24 cellular contexts compared by ENCODE assay signal in genomic region chr20:34984756-34985261, GRCh38. TPM values are rescaled to one million over a fixed set of nuclear protein-coding genes. Genes with fewer than 3 reads are reported as not detected.
DNase-seq lines count a peak whose midpoint lies in the region; ATAC-seq, FAIRE-seq and TF ChIP-seq lines count a peak whose summit lies in the region.
"Had no signal": no experiment of that assay in that cellular context is flagged by ENCODE, and none has a peak within 500 bp of the region (broad histone marks: within the 10 kb centered on the region; RNA-seq: fewer than 3 reads in every experiment).

No MANE protein-coding gene starts in this region.

- WGBS in K562 (ENCODE audit: insufficient coverage, low coverage, missing lambda C conversion rate), result 59% methylated on average over 16 of the region's 18 CpGs
- WGBS in HepG2 (ENCODE audit: low lambda C conversion rate), result 33% methylated on average over 10 of the region's 18 CpGs
- WGBS in spleen, 5 donors, result 74 to 88% (median 78%) methylated on average over 15 to 18 of the region's 18 CpGs

- H3K27ac Mint-ChIP-seq in activated CD8-positive, alpha-beta T cell treated with anti-CD3 and anti-CD28 coated beads, Interleukin-2, amount 10 ng/mL, durations not matched to agents 7 days and 5 days, result peak overlapping the region; percentile 21
- H3K27ac Mint-ChIP-seq in activated CD8-positive, alpha-beta T cell treated with anti-CD3 and anti-CD28 coated beads for 36 hours, result no peak overlapping the region
- peak overlapping the region; percentile 23 for H3K27ac Mint-ChIP-seq in type B pancreatic cell
- H3K27ac Mint-ChIP-seq: dendritic cell treated with granulocyte-macrophage colony-stimulating factor and Interleukin-4, amounts not matched to agents 40 ng/mL and 50 ng/mL, for 4 days had no signal

- H3K9ac ChIP-seq in K562 (ENCODE audit: insufficient read depth in 1 of 2, low read depth in 2 of 2, low read length in 2 of 2), result peak overlapping the region in 1 of 2 experiments; percentile 52; a peak in 2 of 4 replicates
- H3K9ac ChIP-seq in HepG2 (ENCODE audit: insufficient read depth, low read depth, low read length), result no peak overlapping the region

- no peaks in the 10 kb centered on the region for H3K9me1 ChIP-seq in K562 (ENCODE audit: control insufficient read depth, insufficient read depth, low read length)

- H3K27me3 ChIP-seq in K562 (ENCODE audit: control insufficient read depth in 2 of 2, insufficient read depth in 2 of 2, low read length in 2 of 2), result no peaks in the 10 kb centered on the region
- peaks cover 28 to 43% of the 10 kb centered on the region in 2 experiments for H3K27me3 ChIP-seq in HepG2 (ENCODE audit: control insufficient read depth in 1 of 2, insufficient read depth in 2 of 2, low read length in 2 of 2)
- peaks cover 0 to 52% (median 0%) of the 10 kb centered on the region in 7 donors for H3K27me3 ChIP-seq in spleen (replicated peaks in 1 of 7)
- H3K27me3 ChIP-seq: BE2C, pancreas, testis had no signal

- H3K4me3 Mint-ChIP-seq in activated CD8-positive, alpha-beta T cell treated with anti-CD3 and anti-CD28 coated beads, Interleukin-2, amount 10 ng/mL, durations not matched to agents 7 days and 5 days, result no peak overlapping the region
- no peak overlapping the region for H3K4me3 Mint-ChIP-seq in activated CD8-positive, alpha-beta T cell treated with anti-CD3 and anti-CD28 coated beads for 36 hours
- H3K4me3 Mint-ChIP-seq in type B pancreatic cell, result no peak overlapping the region
- H3K4me3 Mint-ChIP-seq: activated naive CD8-positive, alpha-beta T cell treated with anti-CD3 and anti-CD28 coated beads, Interleukin-2, amount 10 ng/mL, durations not matched to agents 7 days and 5 days; dendritic cell treated with granulocyte-macrophage colony-stimulating factor and Interleukin-4, amounts not matched to agents 40 ng/mL and 50 ng/mL, for 4 days had no signal

- H3K79me2 ChIP-seq in K562 (ENCODE audit: control insufficient read depth, insufficient read depth, low read length) (no peaks in the 10 kb centered on the region), HepG2 (ENCODE audit: insufficient read depth, low read length) (no peaks in the 10 kb centered on the region)

- no peak overlapping the region for H2AFZ ChIP-seq in K562 (ENCODE audit: low read depth, low read length)
- H2AFZ ChIP-seq in HepG2 (ENCODE audit: low read length), result no peak overlapping the region

- intact Hi-C loops in activated CD8-positive, alpha-beta T cell treated with anti-CD3 and anti-CD28 coated beads for 36 hours (cut with micrococcal nuclease), result no loop called here
- intact Hi-C loops in K562 (cut with micrococcal nuclease) (no loop called here), HepG2 (cut with micrococcal nuclease; ENCODE audit: unreplicated experiment) (no loop called here), spleen (cut with DNase I; ENCODE audit: low total_unique reads) (no loop called here)

- no peaks in the 10 kb centered on the region for H3K9me3 Mint-ChIP-seq in activated CD8-positive, alpha-beta T cell treated with anti-CD3 and anti-CD28 coated beads, Interleukin-2, amount 10 ng/mL, durations not matched to agents 7 days and 5 days (ENCODE audit: insufficient read depth)
- H3K9me3 Mint-ChIP-seq in activated CD8-positive, alpha-beta T cell treated with anti-CD3 and anti-CD28 coated beads for 36 hours, result no peaks in the 10 kb centered on the region
- H3K9me3 Mint-ChIP-seq in type B pancreatic cell, result no peaks in the 10 kb centered on the region
- H3K9me3 Mint-ChIP-seq: activated naive CD8-positive, alpha-beta T cell treated with anti-CD3 and anti-CD28 coated beads, Interleukin-2, amount 10 ng/mL, durations not matched to agents 7 days and 5 days; dendritic cell treated with granulocyte-macrophage colony-stimulating factor and Interleukin-4, amounts not matched to agents 40 ng/mL and 50 ng/mL, for 4 days had no signal

- H3K36me3 Mint-ChIP-seq in activated CD8-positive, alpha-beta T cell treated with anti-CD3 and anti-CD28 coated beads, Interleukin-2, amount 10 ng/mL, durations not matched to agents 7 days and 5 days (ENCODE audit: low read depth), result no peaks in the 10 kb centered on the region
- no peaks in the 10 kb centered on the region for H3K36me3 Mint-ChIP-seq in activated CD8-positive, alpha-beta T cell treated with anti-CD3 and anti-CD28 coated beads for 36 hours (ENCODE audit: low read depth)
- H3K36me3 Mint-ChIP-seq in type B pancreatic cell, result no peaks in the 10 kb centered on the region
- H3K36me3 Mint-ChIP-seq: activated naive CD8-positive, alpha-beta T cell treated with anti-CD3 and anti-CD28 coated beads, Interleukin-2, amount 10 ng/mL, durations not matched to agents 7 days and 5 days had no signal

- H3K27ac ChIP-seq in K562 (ENCODE audit: extremely low read depth, low read depth, low read length) (no peak overlapping the region), HepG2 (ENCODE audit: extremely low read length, insufficient read depth, low read length) (no peak overlapping the region), spleen (no peak overlapping the region)
- H3K27ac ChIP-seq: brain microvascular endothelial cell, epithelial cell of prostate, HL-60, left lung, pancreas, testis had no signal

- no peak for TF ChIP-seq POLR2A in K562 (conservative IDR thresholded peaks at IDR 0.05)
- no peak for TF ChIP-seq POLR2A in HepG2 (IDR thresholded peaks at IDR 0.05; ENCODE audit: insufficient read depth in 1 of 2, low read depth in 2 of 2, low read length in 2 of 2)
- no peak for TF ChIP-seq POLR2A in spleen (IDR thresholded peaks at IDR 0.05)

- H4K20me1 ChIP-seq in K562 (replicated peaks; ENCODE audit: control insufficient read depth, insufficient read depth, low read length) (no peaks in the 10 kb centered on the region), HepG2 (ENCODE audit: insufficient read depth, low read length) (no peaks in the 10 kb centered on the region)

- peaks cover 7% of the 10 kb centered on the region for H3K27me3 Mint-ChIP-seq in activated CD8-positive, alpha-beta T cell treated with anti-CD3 and anti-CD28 coated beads, Interleukin-2, amount 10 ng/mL, durations not matched to agents 7 days and 5 days (ENCODE audit: low read depth)
- peaks cover 14% of the 10 kb centered on the region for H3K27me3 Mint-ChIP-seq in activated CD8-positive, alpha-beta T cell treated with anti-CD3 and anti-CD28 coated beads for 36 hours
- H3K27me3 Mint-ChIP-seq in type B pancreatic cell, result peaks cover 13% of the 10 kb centered on the region

- H3K4me1 Mint-ChIP-seq in activated CD8-positive, alpha-beta T cell treated with anti-CD3 and anti-CD28 coated beads, Interleukin-2, amount 10 ng/mL, durations not matched to agents 7 days and 5 days (ENCODE audit: low read depth), result peaks cover 1% of the 10 kb centered on the region
- H3K4me1 Mint-ChIP-seq in activated CD8-positive, alpha-beta T cell treated with anti-CD3 and anti-CD28 coated beads for 36 hours (ENCODE audit: low read depth), result no peaks in the 10 kb centered on the region
- peaks cover 26% of the 10 kb centered on the region for H3K4me1 Mint-ChIP-seq in type B pancreatic cell (ENCODE audit: unreplicated experiment)

- no peak for TF ChIP-seq RAD21 in K562 (CRISPR knock-in tag; conservative IDR thresholded peaks at IDR 0.05 in 1 of 2, IDR thresholded peaks at IDR 0.05 in 1 of 2)
- TF ChIP-seq RAD21 in HepG2 (CRISPR knock-in tag; IDR thresholded peaks at IDR 0.05), result no peak

- no peak for ATAC-seq in activated CD8-positive, alpha-beta T cell treated with anti-CD3 and anti-CD28 coated beads, Interleukin-2, amount 10 ng/mL, durations not matched to agents 7 days and 5 days
- ATAC-seq in activated CD8-positive, alpha-beta T cell treated with anti-CD3 and anti-CD28 coated beads for 36 hours, result no peak
- ATAC-seq in K562 (no peak), HepG2 (no peak), HG02642 (IDR thresholded peaks at IDR 0.05; ENCODE audit: poor library complexity, unreplicated experiment) (no peak)
- ATAC-seq: activated CD4-positive, CD25-positive, alpha-beta regulatory T cell treated with anti-CD3 and anti-CD28 coated beads, Interleukin-2, amount 50 U/mL, for 24 hours; left lung; pancreas had no signal

- no peak for DNase-seq in activated CD8-positive, alpha-beta T cell treated with anti-CD3 and anti-CD28 coated beads, Interleukin-2, amount 10 ng/mL, durations not matched to agents 7 days and 5 days
- DNase-seq in activated CD8-positive, alpha-beta T cell treated with anti-CD3 and anti-CD28 coated beads for 36 hours, result no peak
- DNase-seq in K562 (ENCODE audit: extremely low read depth in 1 of 4, low spot score in 3 of 4), result no peak
- DNase-seq in HepG2 (ENCODE audit: low spot score), result no peak
- no peak for DNase-seq in type B pancreatic cell (ENCODE audit: extremely low spot score, unreplicated experiment)
- no peak for DNase-seq in NCI-H146 (lab: John Stamatoyannopoulos, UW)
- no peak for DNase-seq in spleen
- DNase-seq: 8988T; activated naive CD8-positive, alpha-beta T cell treated with anti-CD3 and anti-CD28 coated beads, Interleukin-2, amount 10 ng/mL, durations not matched to agents 7 days and 5 days; BE2C; brain microvascular endothelial cell; NCI-H1092; NCI-H510A treated with DMSO at 0.1 percent for 48 hours; stimulated activated CD4-positive, alpha-beta T cell treated with anti-CD3 and anti-CD28 coated beads, Interleukin-4, amount 100 ng/mL, for 4 hours; testis had no signal

- in situ Hi-C loops in K562 (cut with MboI), result no loop called here
- in situ Hi-C loops in HepG2 (cut with HindIII; ENCODE audit: extremely low pct_ligation_motif_present, low pct_unique_long_range_greater_than_20kb), result no loop called here

- no peak for TF ChIP-seq CTCF in activated CD8-positive, alpha-beta T cell treated with anti-CD3 and anti-CD28 coated beads for 36 hours (IDR thresholded peaks at IDR 0.05)
- TF ChIP-seq CTCF in K562 (IDR thresholded peaks at IDR 0.05 in 2 of 3, conservative IDR thresholded peaks at IDR 0.05 in 1 of 3; ENCODE audit: insufficient read depth in 2 of 3, low read depth in 1 of 3, low read length in 3 of 3) (no peak), HepG2 (CRISPR knock-in tag; IDR thresholded peaks at IDR 0.05) (no peak), type B pancreatic cell (conservative IDR thresholded peaks at IDR 0.05) (no peak), spleen (IDR thresholded peaks at IDR 0.05 in 8 of 11, conservative IDR thresholded peaks at IDR 0.05 in 3 of 11) (no peak)

- no peak overlapping the region for H3K4me2 ChIP-seq in K562 (ENCODE audit: insufficient read depth, low read length)
- no peak overlapping the region for H3K4me2 ChIP-seq in HepG2 (ENCODE audit: low read depth, low read length)

- POLR2A ChIA-PET in activated CD8-positive, alpha-beta T cell treated with anti-CD3 and anti-CD28 coated beads, Interleukin-2, amount 10 ng/mL, durations not matched to agents 7 days and 5 days (lab: Charles Lee), result no interaction called here
- POLR2A ChIA-PET in activated CD8-positive, alpha-beta T cell treated with anti-CD3 and anti-CD28 coated beads for 36 hours (lab: Charles Lee), result no interaction called here
- POLR2A ChIA-PET in K562 (lab: Yijun Ruan, JAX), result no interaction called here
- POLR2A ChIA-PET in HepG2 (lab: Yijun Ruan, JAX), result no interaction called here

- FAIRE-seq in K562 (lab: Jason Lieb, UNC), result no peak
- FAIRE-seq in HepG2 (lab: Jason Lieb, UNC), result no peak
- FAIRE-seq: frontal cortex, pancreas, small intestine had no signal

- BruUV-seq in K562 (replicated peaks; lab: Mats Ljungman, UMichigan) (no TSS peak), HepG2 (replicated peaks; lab: Mats Ljungman, UMichigan) (no TSS peak)

- H3K4me1 ChIP-seq in K562 (replicated peaks in 1 of 2; ENCODE audit: control insufficient read depth in 2 of 2, insufficient read depth in 2 of 2, low read length in 2 of 2) (peaks cover 10 to 48% of the 10 kb centered on the region in 2 experiments; a peak in 4 of 5 replicates), HepG2 (ENCODE audit: insufficient read depth, low read length) (peaks cover 20% of the 10 kb centered on the region), spleen (peaks cover 0 to 6% (median 2%) of the 10 kb centered on the region in 6 donors)
- H3K4me1 ChIP-seq: left lung, pancreas had no signal

- H3K4me3 ChIP-seq in K562 (no peak overlapping the region), HepG2 (replicated peaks in 1 of 3; ENCODE audit: insufficient read depth in 1 of 3, low read depth in 2 of 3, low read length in 3 of 3) (no peak overlapping the region), spleen (no peak overlapping the region)
- H3K4me3 ChIP-seq: left lung, pancreas, testis had no signal

- H3K36me3 ChIP-seq in K562 (ENCODE audit: control insufficient read depth, insufficient read depth, low read length) (no peaks in the 10 kb centered on the region), HepG2 (replicated peaks in 1 of 2; ENCODE audit: control insufficient read depth in 1 of 2, insufficient read depth in 2 of 2, low read length in 2 of 2) (no peaks in the 10 kb centered on the region), spleen (no peaks in the 10 kb centered on the region)
- H3K36me3 ChIP-seq: BE2C, brain microvascular endothelial cell, left lung, pancreas had no signal

- TF ChIP-seq EP300 in K562 (IDR thresholded peaks at IDR 0.05; ENCODE audit: low read length) (no peak), HepG2 (IDR thresholded peaks at IDR 0.05; ENCODE audit: low read depth in 2 of 2, low read length in 2 of 2) (no peak), HepG2 (CRISPR knock-in tag; IDR thresholded peaks at IDR 0.05; ENCODE audit: borderline replicate concordance) (no peak)

- H3K9me3 ChIP-seq in K562 (replicated peaks; ENCODE audit: control insufficient read depth, insufficient read depth, low read depth, low read length), result no peaks in the 10 kb centered on the region
- no peaks in the 10 kb centered on the region for H3K9me3 ChIP-seq in HepG2 (ENCODE audit: low read length)
- H3K9me3 ChIP-seq in spleen, result no peaks in the 10 kb centered on the region
- H3K9me3 ChIP-seq: BE2C, left lung, pancreas, testis had no signal

- CTCF ChIA-PET in activated CD8-positive, alpha-beta T cell treated with anti-CD3 and anti-CD28 coated beads, Interleukin-2, amount 10 ng/mL, durations not matched to agents 7 days and 5 days (lab: Charles Lee), result no interaction called here
- CTCF ChIA-PET in activated CD8-positive, alpha-beta T cell treated with anti-CD3 and anti-CD28 coated beads for 36 hours (lab: Charles Lee), result interaction anchor here (1.2 kb wide), 1 partner anchor 109 kb away, joined by 3 read pairs; no protein-coding TSS in a partner anchor
- CTCF ChIA-PET in K562 (lab: Yijun Ruan, JAX; ENCODE audit: low intra/inter-chr PET ratio) (no interaction called here), HepG2 (lab: Yijun Ruan, JAX; ENCODE audit: low intra/inter-chr PET ratio, low total read pairs) (no interaction called here)

RNA-seq across cellular contexts. Expression of gene MYH7B, which starts 29.1 kb away (rescaled TPM):
- under 1 TPM; 0.13 to 0.26 TPM for total RNA-seq in activated CD8-positive, alpha-beta T cell treated with anti-CD3 and anti-CD28 coated beads, Interleukin-2, amount 10 ng/mL, durations not matched to agents 7 days and 5 days
- under 1 TPM; 0.22 to 0.38 TPM for total RNA-seq in activated CD8-positive, alpha-beta T cell treated with anti-CD3 and anti-CD28 coated beads for 36 hours
- total RNA-seq in K562 (2011; cell fraction: chromatin; rRNA removed; ENCODE audit: low replicate concordance), result 2.0 and 2.6 TPM in 2 replicates
- total RNA-seq in K562 (2011; cell fraction: nucleolus; rRNA removed), result 1.2 TPM in 2 replicates
- 1.3 and 1.8 TPM in 2 replicates for total RNA-seq in K562 (2011; cell fraction: nucleoplasm; rRNA removed)
- total RNA-seq in K562 (2014; rRNA removed) (0.14 TPM in 1 of 2 replicates, not detected in the other), K562 (2014; rRNA removed; fragmentation: Illumina TruSeq; extraction: Trizol) (not detected in 2 replicates), K562 (2015; rRNA removed; fragmentation: Illumina TruSeq; extraction: Trizol) (0.11 TPM in 1 of 2 replicates, not detected in the other), K562 (2021) (0.11 and 0.13 TPM in 2 replicates), HepG2 (2016; rRNA removed; fragmentation: Illumina TruSeq; extraction: Trizol) (0.18 and 0.20 TPM in 2 replicates), type B pancreatic cell (ENCODE audit: low replicate concordance) (0.50 and 1.2 TPM in 2 replicates), spleen (1 to 10 TPM in 3 of 7 donors, under 1 TPM in 4; 0.09 to 1.7 (median 0.60) TPM)
- polyA plus RNA-seq in K562 (2011; rRNA removed) (0.22 and 0.37 TPM in 2 replicates), K562 (2014; fragmentation: Illumina TruSeq; extraction: Trizol) (0.06 and 0.07 TPM in 2 replicates), K562 (2014; fragmentation: Nextera tagmentation; extraction: Ambion mirVana) (not detected), K562 (2014; rRNA removed) (0.09 and 0.34 TPM in 2 replicates), HepG2 (2011; rRNA removed) (0.05 and 0.17 TPM in 2 replicates), spleen (under 1 TPM; 0.72 to 0.83 (median 0.77) TPM)
- 0.22 and 0.32 TPM in 2 replicates for polyA plus RNA-seq in K562 (2011; cell fraction: cytosol; rRNA removed)
- 0.80 and 1.3 TPM in 2 replicates for polyA plus RNA-seq in K562 (2011; cell fraction: nucleus; rRNA removed)
- polyA plus RNA-seq in K562 (2012), result 0.27 and 0.65 TPM in 2 replicates
- not detected in 2 replicates for polyA minus RNA-seq in K562 (2011; rRNA and poly(A)+ RNA removed)
- polyA minus RNA-seq in K562 (2011; cell fraction: cytosol; rRNA and poly(A)+ RNA removed), result not detected in 2 replicates
- 0.56 and 0.67 TPM in 2 replicates for polyA minus RNA-seq in K562 (2011; cell fraction: nucleus; rRNA and poly(A)+ RNA removed)
- total RNA-seq in HepG2 (2016; cell fraction: cytosol; rRNA removed; fragmentation: Illumina TruSeq; extraction: Trizol; ENCODE audit: low read depth), result 0.20 TPM in 1 of 2 replicates, not detected in the other
- 0.19 TPM in 1 of 2 replicates, not detected in the other for total RNA-seq in HepG2 (2016; cell fraction: insoluble cytoplasmic fraction; rRNA removed; fragmentation: Illumina TruSeq; extraction: Trizol)
- 0.14 and 0.25 TPM in 2 replicates for total RNA-seq in HepG2 (2016; cell fraction: membrane; rRNA removed; fragmentation: Illumina TruSeq; extraction: Trizol)
- total RNA-seq in HepG2 (2016; cell fraction: nucleus; rRNA removed; fragmentation: Illumina TruSeq; extraction: Trizol), result 0.50 and 0.93 TPM in 2 replicates
- polyA plus RNA-seq in HepG2 (2011; cell fraction: cytosol; rRNA removed), result 0.03 and 0.04 TPM in 2 replicates
- polyA plus RNA-seq in HepG2 (2011; cell fraction: nucleus; rRNA removed), result 0.80 and 0.90 TPM in 2 replicates
- 0.51 and 0.55 TPM in 2 replicates for polyA plus RNA-seq in HepG2 (2012)
- polyA plus RNA-seq in HepG2 (2016; cell fraction: cytosol; fragmentation: Illumina TruSeq; extraction: Trizol; ENCODE audit: low read depth), result 0.02 and 0.24 TPM in 2 replicates
- 0.23 and 0.37 TPM in 2 replicates for polyA plus RNA-seq in HepG2 (2016; cell fraction: insoluble cytoplasmic fraction; fragmentation: Illumina TruSeq; extraction: Trizol; ENCODE audit: low read depth)
- 0.21 and 0.32 TPM in 2 replicates for polyA plus RNA-seq in HepG2 (2016; cell fraction: membrane; fragmentation: Illumina TruSeq; extraction: Trizol; ENCODE audit: low read depth)
- 0.96 and 2.1 TPM in 2 replicates for polyA plus RNA-seq in HepG2 (2016; cell fraction: nucleus; fragmentation: Illumina TruSeq; extraction: Trizol; ENCODE audit: insufficient read depth, low read depth)
- 0.09 TPM in 1 of 2 replicates, not detected in the other for polyA minus RNA-seq in HepG2 (2011; rRNA and poly(A)+ RNA removed; ENCODE audit: low replicate concordance)
- polyA minus RNA-seq in HepG2 (2011; cell fraction: cytosol; rRNA and poly(A)+ RNA removed), result not detected in 2 replicates
- polyA minus RNA-seq in HepG2 (2011; cell fraction: nucleus; rRNA and poly(A)+ RNA removed), result 0.13 and 0.50 TPM in 2 replicates
- total RNA-seq: frontal cortex had no signal

RNA-seq across cellular contexts. Expression of gene GSS, which starts 29.2 kb away (rescaled TPM):
- total RNA-seq in activated CD8-positive, alpha-beta T cell treated with anti-CD3 and anti-CD28 coated beads, Interleukin-2, amount 10 ng/mL, durations not matched to agents 7 days and 5 days, result 10 to 100 TPM; 55.1 to 55.6 TPM
- total RNA-seq in activated CD8-positive, alpha-beta T cell treated with anti-CD3 and anti-CD28 coated beads for 36 hours, result 10 to 100 TPM; 50.9 to 52.7 TPM
- total RNA-seq in K562 (2011; cell fraction: chromatin; rRNA removed; ENCODE audit: low replicate concordance), result 117 and 229 TPM in 2 replicates
- total RNA-seq in K562 (2011; cell fraction: nucleolus; rRNA removed), result 129 and 153 TPM in 2 replicates
- total RNA-seq in K562 (2011; cell fraction: nucleoplasm; rRNA removed), result 124 and 131 TPM in 2 replicates
- total RNA-seq in K562 (2014; rRNA removed) (89.4 and 96.2 TPM in 2 replicates), K562 (2014; rRNA removed; fragmentation: Illumina TruSeq; extraction: Trizol) (67.1 and 71.3 TPM in 2 replicates), K562 (2015; rRNA removed; fragmentation: Illumina TruSeq; extraction: Trizol) (70.3 and 75.8 TPM in 2 replicates), K562 (2021) (85.7 and 93.2 TPM in 2 replicates), HepG2 (2016; rRNA removed; fragmentation: Illumina TruSeq; extraction: Trizol) (102 and 107 TPM in 2 replicates), type B pancreatic cell (ENCODE audit: low replicate concordance) (43.3 and 66.4 TPM in 2 replicates), spleen (10 to 100 TPM; 23.8 to 46.1 (median 31.8) TPM)
- polyA plus RNA-seq in K562 (2011; rRNA removed) (165 and 169 TPM in 2 replicates), K562 (2014; fragmentation: Illumina TruSeq; extraction: Trizol) (102 and 107 TPM in 2 replicates), K562 (2014; fragmentation: Nextera tagmentation; extraction: Ambion mirVana) (10 to 100 TPM; 18.4 to 40.4 TPM), K562 (2014; rRNA removed) (114 and 130 TPM in 2 replicates), HepG2 (2011; rRNA removed) (74.1 and 80.1 TPM in 2 replicates), spleen (10 to 100 TPM; 19.8 to 40.0 (median 39.0) TPM)
- polyA plus RNA-seq in K562 (2011; cell fraction: cytosol; rRNA removed), result 144 and 148 TPM in 2 replicates
- 503 and 533 TPM in 2 replicates for polyA plus RNA-seq in K562 (2011; cell fraction: nucleus; rRNA removed)
- 78.3 and 89.2 TPM in 2 replicates for polyA plus RNA-seq in K562 (2012)
- 71.0 and 82.8 TPM in 2 replicates for polyA minus RNA-seq in K562 (2011; rRNA and poly(A)+ RNA removed)
- 36.4 and 44.4 TPM in 2 replicates for polyA minus RNA-seq in K562 (2011; cell fraction: cytosol; rRNA and poly(A)+ RNA removed)
- polyA minus RNA-seq in K562 (2011; cell fraction: nucleus; rRNA and poly(A)+ RNA removed), result 69.3 and 97.7 TPM in 2 replicates
- total RNA-seq in HepG2 (2016; cell fraction: cytosol; rRNA removed; fragmentation: Illumina TruSeq; extraction: Trizol; ENCODE audit: low read depth), result 24.0 and 24.9 TPM in 2 replicates
- total RNA-seq in HepG2 (2016; cell fraction: insoluble cytoplasmic fraction; rRNA removed; fragmentation: Illumina TruSeq; extraction: Trizol), result 101 and 108 TPM in 2 replicates
- total RNA-seq in HepG2 (2016; cell fraction: membrane; rRNA removed; fragmentation: Illumina TruSeq; extraction: Trizol), result 34.7 and 36.9 TPM in 2 replicates
- 65.3 and 66.8 TPM in 2 replicates for total RNA-seq in HepG2 (2016; cell fraction: nucleus; rRNA removed; fragmentation: Illumina TruSeq; extraction: Trizol)
- 61.4 and 72.0 TPM in 2 replicates for polyA plus RNA-seq in HepG2 (2011; cell fraction: cytosol; rRNA removed)
- 134 and 148 TPM in 2 replicates for polyA plus RNA-seq in HepG2 (2011; cell fraction: nucleus; rRNA removed)
- polyA plus RNA-seq in HepG2 (2012), result 34.1 and 41.6 TPM in 2 replicates
- 19.2 and 19.4 TPM in 2 replicates for polyA plus RNA-seq in HepG2 (2016; cell fraction: cytosol; fragmentation: Illumina TruSeq; extraction: Trizol; ENCODE audit: low read depth)
- polyA plus RNA-seq in HepG2 (2016; cell fraction: insoluble cytoplasmic fraction; fragmentation: Illumina TruSeq; extraction: Trizol; ENCODE audit: low read depth), result 102 and 104 TPM in 2 replicates
- 24.4 and 27.0 TPM in 2 replicates for polyA plus RNA-seq in HepG2 (2016; cell fraction: membrane; fragmentation: Illumina TruSeq; extraction: Trizol; ENCODE audit: low read depth)
- polyA plus RNA-seq in HepG2 (2016; cell fraction: nucleus; fragmentation: Illumina TruSeq; extraction: Trizol; ENCODE audit: insufficient read depth, low read depth), result 106 and 116 TPM in 2 replicates
- polyA minus RNA-seq in HepG2 (2011; rRNA and poly(A)+ RNA removed; ENCODE audit: low replicate concordance), result 86.0 and 125 TPM in 2 replicates
- polyA minus RNA-seq in HepG2 (2011; cell fraction: cytosol; rRNA and poly(A)+ RNA removed), result 23.0 and 28.1 TPM in 2 replicates
- polyA minus RNA-seq in HepG2 (2011; cell fraction: nucleus; rRNA and poly(A)+ RNA removed), result 65.4 and 67.3 TPM in 2 replicates
